24 cellular contexts compared by ENCODE assay signal in the genomic region with DNA sequence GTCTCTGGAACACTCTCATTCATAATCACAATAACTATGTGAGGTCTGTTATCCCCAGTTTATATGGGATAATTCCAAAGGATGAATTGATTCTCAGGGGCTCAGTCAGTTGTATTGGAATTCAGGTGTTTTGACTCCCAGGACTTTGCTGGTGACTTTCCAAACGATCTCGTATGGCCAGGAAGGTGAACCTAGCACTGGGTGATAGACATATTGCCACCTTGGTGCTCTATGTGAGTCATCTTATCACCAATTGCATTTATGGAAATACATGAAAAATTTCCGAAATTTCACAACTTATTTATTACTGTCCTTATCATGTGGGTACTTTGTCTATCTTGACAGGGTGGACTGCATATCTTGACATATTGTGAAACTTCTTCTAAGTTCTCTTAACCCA.
DNase-seq lines count a peak whose midpoint lies in the region; ATAC-seq and TF ChIP-seq lines count a peak whose summit lies in the region.
"Had no signal": no experiment of that assay in that cellular context is flagged by ENCODE, and none has a peak within 500 bp of the region (broad histone marks: within the 10 kb centered on the region; RNA-seq: fewer than 3 reads in every experiment).

No MANE protein-coding gene starts in this region.

- H3K27me3 ChIP-seq in body of pancreas (no peaks in the 10 kb centered on the region), stomach (no peaks in the 10 kb centered on the region)
- H3K27me3 ChIP-seq: BE2C, BLaER1 had no signal

- intact Hi-C loops in body of pancreas (cut with DNase I) = no loop called here
- intact Hi-C loops in stomach (cut with DNase I; ENCODE audit: low total_unique reads) = no loop called here

- no peaks in the 10 kb centered on the region for H3K27me3 Mint-ChIP-seq in progenitor cell of endocrine pancreas
- H3K27me3 Mint-ChIP-seq: CD4-positive, alpha-beta memory T cell; CD4-positive, CD25-positive, alpha-beta regulatory T cell; CD8-positive, alpha-beta memory T cell had no signal

- H3K9me3 ChIP-seq in body of pancreas (peaks cover 0 to 3% (median 0%) of the 10 kb centered on the region in 3 donors), stomach (no peaks in the 10 kb centered on the region)
- H3K9me3 ChIP-seq: BE2C, BLaER1 had no signal

- H3K27ac Mint-ChIP-seq in progenitor cell of endocrine pancreas = peak overlapping the region; percentile 81
- H3K27ac Mint-ChIP-seq: CD14-positive monocyte; CD4-positive, alpha-beta memory T cell; CD4-positive, CD25-positive, alpha-beta regulatory T cell; CD8-positive, alpha-beta memory T cell had no signal

- TF ChIP-seq CTCF in body of pancreas (IDR thresholded peaks at IDR 0.05) = no peak
- no peak for TF ChIP-seq CTCF in omental fat pad (IDR thresholded peaks at IDR 0.05)
- no peak for TF ChIP-seq CTCF in progenitor cell of endocrine pancreas (IDR thresholded peaks at IDR 0.05; ENCODE audit: unreplicated experiment)
- TF ChIP-seq CTCF in stomach (IDR thresholded peaks at IDR 0.05) = no peak

- TF ChIP-seq EP300 in stomach (IDR thresholded peaks at IDR 0.05) = no peak

- H3K4me1 Mint-ChIP-seq in progenitor cell of endocrine pancreas (ENCODE audit: low read depth) = peaks cover 41% of the 10 kb centered on the region
- H3K4me1 Mint-ChIP-seq: CD14-positive monocyte; CD4-positive, alpha-beta memory T cell; CD4-positive, CD25-positive, alpha-beta regulatory T cell; CD8-positive, alpha-beta memory T cell had no signal

- DNase-seq in body of pancreas = peak in 1 of 4 donors; percentile 6
- DNase-seq in omental fat pad (ENCODE audit: low spot score) = no peak
- no peak for DNase-seq in progenitor cell of endocrine pancreas (ENCODE audit: low spot score, unreplicated experiment)
- no peak for DNase-seq in islet precursor cell
- DNase-seq in middle frontal gyrus (ENCODE audit: extremely low spot score, low spot score) = no peak
- no peak for DNase-seq in stomach
- DNase-seq: 8988T; ACHN; BE2C; C1 segment of cervical spinal cord; CD4-positive, alpha-beta memory T cell; CD4-positive, CD25-positive, alpha-beta regulatory T cell; CD8-positive, alpha-beta memory T cell; COR-L47; DMS 273 treated with DMSO at 0.1 percent for 48 hours; DMS153; DMS53; DMS79; DND-41; EL; GDM1 had no signal

- H3K4me3 Mint-ChIP-seq in progenitor cell of endocrine pancreas (ENCODE audit: low read depth) = no peak overlapping the region
- H3K4me3 Mint-ChIP-seq: CD14-positive monocyte; CD4-positive, alpha-beta memory T cell; CD4-positive, CD25-positive, alpha-beta regulatory T cell; CD8-positive, alpha-beta memory T cell had no signal

- peaks cover 6% of the 10 kb centered on the region for H3K36me3 Mint-ChIP-seq in progenitor cell of endocrine pancreas (ENCODE audit: insufficient read depth)
- H3K36me3 Mint-ChIP-seq: CD14-positive monocyte; CD4-positive, alpha-beta memory T cell; CD4-positive, CD25-positive, alpha-beta regulatory T cell; CD8-positive, alpha-beta memory T cell had no signal

- H3K9me3 Mint-ChIP-seq in progenitor cell of endocrine pancreas (ENCODE audit: low read depth) = peaks cover 7% of the 10 kb centered on the region

- H3K4me3 ChIP-seq in body of pancreas (no peak overlapping the region), stomach (no peak overlapping the region)
- H3K4me3 ChIP-seq: BLaER1, GM12878 had no signal

- H3K4me1 ChIP-seq in body of pancreas (peaks cover 42% of the 10 kb centered on the region), stomach (no peaks in the 10 kb centered on the region)
- H3K4me1 ChIP-seq: BE2C, BLaER1 had no signal

- TF ChIP-seq POLR2A in body of pancreas (IDR thresholded peaks at IDR 0.05) = no peak
- TF ChIP-seq POLR2A in stomach (IDR thresholded peaks at IDR 0.05) = no peak

- WGBS in body of pancreas, 2 donors = 19 to 30% methylated on average over 3 of the region's 3 CpGs
- 75 to 85% (median 84%) methylated on average over 3 of the region's 3 CpGs for WGBS in stomach, 5 donors

- ATAC-seq in body of pancreas (peak; percentile 42), omental fat pad (ENCODE audit: low FRiP score) (peak; percentile 42)
- ATAC-seq: GM12878 had no signal

- H3K27ac ChIP-seq in body of pancreas (peak overlapping the region in 2 of 4 donors; percentile 58 to 74), stomach (no peak overlapping the region)
- H3K27ac ChIP-seq: BLaER1 had no signal

- no peaks in the 10 kb centered on the region for H3K36me3 ChIP-seq in body of pancreas (replicated peaks in 1 of 2; ENCODE audit: insufficient read depth in 1 of 2, low read depth in 2 of 2)
- H3K36me3 ChIP-seq in stomach = no peaks in the 10 kb centered on the region
- H3K36me3 ChIP-seq: BE2C, BLaER1 had no signal
